7 cellular contexts compared by ENCODE assay signal in genomic region chrY:22887949-22888348, GRCh38.
DNase-seq lines count a peak whose midpoint lies in the region; ATAC-seq lines count a peak whose summit lies in the region.
"Not testable (repeated sequence)": the region's sequence is repeated elsewhere in the genome, so short reads cannot be mapped to it uniquely, and the experiment has no call there.

No MANE protein-coding gene starts in this region.

- CTCF ChIA-PET in activated CD8-positive, alpha-beta memory T cell treated with anti-CD3 and anti-CD28 coated beads, Interleukin-2, amount 10 ng/mL, durations not matched to agents 7 days and 5 days (lab: Charles Lee): not testable (repeated sequence)

- not testable (repeated sequence) for H3K9me3 Mint-ChIP-seq in activated CD8-positive, alpha-beta memory T cell treated with anti-CD3 and anti-CD28 coated beads, Interleukin-2, amount 10 ng/mL, durations not matched to agents 7 days and 5 days (ENCODE audit: low read depth)

- ATAC-seq in GM19043 (IDR thresholded peaks at IDR 0.05; ENCODE audit: low read depth, unreplicated experiment): peak; percentile 88
- ATAC-seq in GM21528 (IDR thresholded peaks at IDR 0.05; ENCODE audit: low FRiP score, unreplicated experiment): peak; percentile 94
- ATAC-seq in HG02759 (IDR thresholded peaks at IDR 0.05; ENCODE audit: unreplicated experiment): peak; percentile 92
- peak; percentile 90 for ATAC-seq in HG03066 (IDR thresholded peaks at IDR 0.05; ENCODE audit: low read depth, unreplicated experiment)
- ATAC-seq in HG03460 (IDR thresholded peaks at IDR 0.05; ENCODE audit: unreplicated experiment): peak; percentile 96
- peak; percentile 23 for ATAC-seq in activated CD8-positive, alpha-beta memory T cell treated with anti-CD3 and anti-CD28 coated beads, Interleukin-2, amount 10 ng/mL, durations not matched to agents 7 days and 5 days
- peak; percentile 72 for ATAC-seq in left lobe of liver

- not testable (repeated sequence) for H3K27me3 Mint-ChIP-seq in activated CD8-positive, alpha-beta memory T cell treated with anti-CD3 and anti-CD28 coated beads, Interleukin-2, amount 10 ng/mL, durations not matched to agents 7 days and 5 days

- H3K36me3 Mint-ChIP-seq in activated CD8-positive, alpha-beta memory T cell treated with anti-CD3 and anti-CD28 coated beads, Interleukin-2, amount 10 ng/mL, durations not matched to agents 7 days and 5 days: not testable (repeated sequence)

- not testable (repeated sequence) for DNase-seq in activated CD8-positive, alpha-beta memory T cell treated with anti-CD3 and anti-CD28 coated beads, Interleukin-2, amount 10 ng/mL, durations not matched to agents 7 days and 5 days; left lobe of liver (ENCODE audit: low spot score)

- H3K4me1 Mint-ChIP-seq in activated CD8-positive, alpha-beta memory T cell treated with anti-CD3 and anti-CD28 coated beads, Interleukin-2, amount 10 ng/mL, durations not matched to agents 7 days and 5 days: not testable (repeated sequence)

- H3K27ac Mint-ChIP-seq in activated CD8-positive, alpha-beta memory T cell treated with anti-CD3 and anti-CD28 coated beads, Interleukin-2, amount 10 ng/mL, durations not matched to agents 7 days and 5 days: not testable (repeated sequence)

- H3K4me3 Mint-ChIP-seq in activated CD8-positive, alpha-beta memory T cell treated with anti-CD3 and anti-CD28 coated beads, Interleukin-2, amount 10 ng/mL, durations not matched to agents 7 days and 5 days: not testable (repeated sequence)

Comparison
In these comparisons a context has a peak if more than half of its experiments do, and no peak if none do; other contexts are left out.
1. ATAC-seq: peak in every context shown above with its lines; median percentile 96 in HG03460; 94 in GM21528; 92 in HG02759; 90 in HG03066; 88 in GM19043; 72 in left lobe of liver; 23 in activated CD8-positive, alpha-beta memory T cell treated with anti-CD3 and anti-CD28 coated beads, Interleukin-2, amount 10 ng/mL, durations not matched to agents 7 days and 5 days.